In genomic region chr3:32951410-32951811, GRCh38 we compare ENCODE assay signal across 9 cellular contexts. TPM values are rescaled to one million over a fixed set of nuclear protein-coding genes. Genes with fewer than 3 reads are reported as not detected.
DNase-seq lines count a peak whose midpoint lies in the region; ATAC-seq and TF ChIP-seq lines count a peak whose summit lies in the region.
"Had no signal": no experiment of that assay in that cellular context is flagged by ENCODE, and none has a peak within 500 bp of the region (broad histone marks: within the 10 kb centered on the region; RNA-seq: fewer than 3 reads in every experiment).

CCR4 (plus strand) TSS chr3:32951644; CDS start chr3:32953423, 1,779 bp downstream.

- H3K27ac Mint-ChIP-seq in central memory CD8-positive, alpha-beta T cell (ENCODE audit: low read depth), result peak within 1 kb of the TSS; percentile 95

- no peak for TF ChIP-seq POLR2A in tibial nerve (IDR thresholded peaks at IDR 0.05)

- H3K4me3 ChIP-seq in tibial nerve, result no peak within 1 kb of the TSS

- H3K36me3 ChIP-seq in tibial nerve, result no peaks in the 10 kb centered on the region

- peaks cover 47% of the 10 kb centered on the region for H3K4me1 Mint-ChIP-seq in central memory CD8-positive, alpha-beta T cell

- peak; percentile 78 for ATAC-seq in central memory CD8-positive, alpha-beta T cell (replicated peaks; ENCODE audit: extremely low read depth, poor library complexity, severe bottlenecking)

- no peak for TF ChIP-seq CTCF in tibial nerve (IDR thresholded peaks at IDR 0.05)

- H3K4me1 ChIP-seq in tibial nerve, result no peaks in the 10 kb centered on the region

- peaks cover 18% of the 10 kb centered on the region for H3K36me3 Mint-ChIP-seq in central memory CD8-positive, alpha-beta T cell (ENCODE audit: insufficient read depth)

- TF ChIP-seq EP300 in tibial nerve (IDR thresholded peaks at IDR 0.05), result no peak

- peak within 1 kb of the TSS; percentile 87 for H3K4me3 Mint-ChIP-seq in central memory CD8-positive, alpha-beta T cell

- no peaks in the 10 kb centered on the region for H3K9me3 ChIP-seq in tibial nerve

- H3K9me3 Mint-ChIP-seq in central memory CD8-positive, alpha-beta T cell, result no peaks in the 10 kb centered on the region

- H3K27me3 Mint-ChIP-seq in central memory CD8-positive, alpha-beta T cell, result no peaks in the 10 kb centered on the region

- 64 to 71% methylated on average over 9 of the region's 9 CpGs for WGBS in tibial nerve, 2 donors

- DNase-seq in HUDEP-2 (lab: John Stamatoyannopoulos, UW; ENCODE audit: unreplicated experiment in 76 of 76) (peak in 54 of 76 experiments; percentile 2 to 72 (median 36)), SKM-1 (lab: John Stamatoyannopoulos, UW; ENCODE audit: unreplicated experiment) (no peak), DMS153 treated with DMSO at 0.1 percent for 48 hours (lab: John Stamatoyannopoulos, UW; ENCODE audit: unreplicated experiment) (no peak), tibial nerve (ENCODE audit: low spot score in 2 of 2) (no peak), NCI-H1694 (lab: John Stamatoyannopoulos, UW) (no peak)
- DNase-seq in activated CD4-positive, alpha-beta T cell treated with anti-CD3 and anti-CD28 coated beads, Interleukin-2, amount 50 U/mL, for 1 hour, result peak; percentile 55
- DNase-seq in central memory CD8-positive, alpha-beta T cell (ENCODE audit: low spot score in 2 of 2), result no peak
- DNase-seq in stimulated activated CD4-positive, alpha-beta T cell treated with anti-CD3 and anti-CD28 coated beads, Interleukin-4, amount 100 ng/mL, for 4 hours, result peak; percentile 48 to 65
- DNase-seq: NCI-H2081 treated with DMSO at 0.1 percent for 48 hours had no signal

- H3K27ac ChIP-seq in tibial nerve, result no peak within 1 kb of the TSS

- no peaks in the 10 kb centered on the region for H3K27me3 ChIP-seq in tibial nerve

RNA-seq across cellular contexts. Expression of gene CCR4, which starts in this region (rescaled TPM):
- total RNA-seq in tibial nerve, result under 1 TPM in 2 of 4 donors, not detected in 2; 0.21 to 0.30 TPM

Comparison
In these comparisons a context has a peak if more than half of its experiments do, and no peak if none do; other contexts are left out.
1. DNase-seq: peak in HUDEP-2 (54 of 76), activated CD4-positive, alpha-beta T cell treated with anti-CD3 and anti-CD28 coated beads, Interleukin-2, amount 50 U/mL, for 1 hour (single experiment) and stimulated activated CD4-positive, alpha-beta T cell treated with anti-CD3 and anti-CD28 coated beads, Interleukin-4, amount 100 ng/mL, for 4 hours (2 of 2); none in central memory CD8-positive, alpha-beta T cell (0 of 2), SKM-1 (single experiment), DMS153 treated with DMSO at 0.1 percent for 48 hours (single experiment), tibial nerve (0 of 2) and NCI-H1694 (single experiment).